1 cellular context compared by ENCODE assay signal in the genomic region with DNA sequence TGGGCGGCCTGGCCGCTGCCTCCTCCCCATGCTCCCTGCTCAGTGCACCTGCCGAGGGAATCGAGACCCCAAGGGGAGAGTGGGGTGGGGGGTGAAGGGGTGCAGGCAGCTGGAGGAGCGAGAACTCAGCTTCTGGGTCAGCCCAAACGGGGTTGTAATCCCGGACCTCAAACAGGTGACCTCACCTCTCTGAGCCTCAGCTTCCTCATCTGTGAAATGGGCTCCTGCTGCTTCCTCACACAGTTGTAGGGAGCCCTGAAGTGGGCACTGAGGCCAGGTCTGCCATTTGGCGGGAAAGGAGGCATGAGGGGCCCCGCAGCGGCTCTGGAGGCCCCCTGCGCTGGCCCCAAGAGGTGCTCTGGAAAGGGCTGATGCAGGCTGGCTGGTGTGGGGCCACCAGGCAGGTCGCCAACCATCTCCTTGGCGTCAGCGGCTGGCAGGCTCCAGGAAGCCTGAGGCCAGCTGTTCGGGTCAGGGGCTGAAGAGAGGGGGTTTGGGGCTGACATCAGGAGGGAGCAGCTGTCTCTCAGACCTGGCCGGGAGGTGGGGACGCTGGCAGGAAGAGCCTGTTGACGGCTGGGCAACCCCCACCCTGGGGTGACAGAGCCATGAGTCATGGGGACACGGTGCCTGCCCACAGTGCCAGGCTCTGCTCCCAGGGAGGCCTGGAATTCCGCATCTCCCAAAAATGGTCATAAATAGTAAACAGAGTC.
TF ChIP-seq lines count a peak whose summit lies in the region.

No MANE protein-coding gene starts in this region.

TF ChIP-seq in GM23338, 12 proteins besides CTCF, POLR2A, EP300 and RAD21 (continued from another document):
- no peak for TF ChIP-seq ZNF462 (CRISPR knock-in tag; IDR thresholded peaks at IDR 0.05)
- no peak for TF ChIP-seq POLR2AphosphoS5 (IDR thresholded peaks at IDR 0.05; ENCODE audit: low read depth)
- no peak for TF ChIP-seq ZNF114 (CRISPR knock-in tag; IDR thresholded peaks at IDR 0.05)
- TF ChIP-seq EZH2 (IDR thresholded peaks at IDR 0.05; ENCODE audit: low read depth, unreplicated experiment), result no peak
- no peak for TF ChIP-seq ETS1 (IDR thresholded peaks at IDR 0.05)
- no peak for TF ChIP-seq ZNF331 (CRISPR knock-in tag; IDR thresholded peaks at IDR 0.05; ENCODE audit: low read depth)
- no peak for TF ChIP-seq JUNB (IDR thresholded peaks at IDR 0.05; ENCODE audit: unreplicated experiment)
- TF ChIP-seq NANOG (IDR thresholded peaks at IDR 0.05; ENCODE audit: borderline replicate concordance), result no peak
- TF ChIP-seq, protein P1, sequence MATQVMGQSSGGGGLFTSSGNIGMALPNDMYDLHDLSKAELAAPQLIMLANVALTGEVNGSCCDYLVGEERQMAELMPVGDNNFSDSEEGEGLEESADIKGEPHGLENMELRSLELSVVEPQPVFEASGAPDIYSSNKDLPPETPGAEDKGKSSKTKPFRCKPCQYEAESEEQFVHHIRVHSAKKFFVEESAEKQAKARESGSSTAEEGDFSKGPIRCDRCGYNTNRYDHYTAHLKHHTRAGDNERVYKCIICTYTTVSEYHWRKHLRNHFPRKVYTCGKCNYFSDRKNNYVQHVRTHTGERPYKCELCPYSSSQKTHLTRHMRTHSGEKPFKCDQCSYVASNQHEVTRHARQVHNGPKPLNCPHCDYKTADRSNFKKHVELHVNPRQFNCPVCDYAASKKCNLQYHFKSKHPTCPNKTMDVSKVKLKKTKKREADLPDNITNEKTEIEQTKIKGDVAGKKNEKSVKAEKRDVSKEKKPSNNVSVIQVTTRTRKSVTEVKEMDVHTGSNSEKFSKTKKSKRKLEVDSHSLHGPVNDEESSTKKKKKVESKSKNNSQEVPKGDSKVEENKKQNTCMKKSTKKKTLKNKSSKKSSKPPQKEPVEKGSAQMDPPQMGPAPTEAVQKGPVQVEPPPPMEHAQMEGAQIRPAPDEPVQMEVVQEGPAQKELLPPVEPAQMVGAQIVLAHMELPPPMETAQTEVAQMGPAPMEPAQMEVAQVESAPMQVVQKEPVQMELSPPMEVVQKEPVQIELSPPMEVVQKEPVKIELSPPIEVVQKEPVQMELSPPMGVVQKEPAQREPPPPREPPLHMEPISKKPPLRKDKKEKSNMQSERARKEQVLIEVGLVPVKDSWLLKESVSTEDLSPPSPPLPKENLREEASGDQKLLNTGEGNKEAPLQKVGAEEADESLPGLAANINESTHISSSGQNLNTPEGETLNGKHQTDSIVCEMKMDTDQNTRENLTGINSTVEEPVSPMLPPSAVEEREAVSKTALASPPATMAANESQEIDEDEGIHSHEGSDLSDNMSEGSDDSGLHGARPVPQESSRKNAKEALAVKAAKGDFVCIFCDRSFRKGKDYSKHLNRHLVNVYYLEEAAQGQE (IDR thresholded peaks at IDR 0.05; ENCODE audit: unreplicated experiment), result no peak
- TF ChIP-seq STAT1 (IDR thresholded peaks at IDR 0.05; ENCODE audit: unreplicated experiment), result no peak
- no peak for TF ChIP-seq CREB1 (CRISPR knock-in tag; IDR thresholded peaks at IDR 0.05; ENCODE audit: low read depth)
TF ChIP-seq in GM23338: peak in this region for 0.
